Comparison of ENCODE assay signal across 23 cellular contexts in the genomic region with DNA sequence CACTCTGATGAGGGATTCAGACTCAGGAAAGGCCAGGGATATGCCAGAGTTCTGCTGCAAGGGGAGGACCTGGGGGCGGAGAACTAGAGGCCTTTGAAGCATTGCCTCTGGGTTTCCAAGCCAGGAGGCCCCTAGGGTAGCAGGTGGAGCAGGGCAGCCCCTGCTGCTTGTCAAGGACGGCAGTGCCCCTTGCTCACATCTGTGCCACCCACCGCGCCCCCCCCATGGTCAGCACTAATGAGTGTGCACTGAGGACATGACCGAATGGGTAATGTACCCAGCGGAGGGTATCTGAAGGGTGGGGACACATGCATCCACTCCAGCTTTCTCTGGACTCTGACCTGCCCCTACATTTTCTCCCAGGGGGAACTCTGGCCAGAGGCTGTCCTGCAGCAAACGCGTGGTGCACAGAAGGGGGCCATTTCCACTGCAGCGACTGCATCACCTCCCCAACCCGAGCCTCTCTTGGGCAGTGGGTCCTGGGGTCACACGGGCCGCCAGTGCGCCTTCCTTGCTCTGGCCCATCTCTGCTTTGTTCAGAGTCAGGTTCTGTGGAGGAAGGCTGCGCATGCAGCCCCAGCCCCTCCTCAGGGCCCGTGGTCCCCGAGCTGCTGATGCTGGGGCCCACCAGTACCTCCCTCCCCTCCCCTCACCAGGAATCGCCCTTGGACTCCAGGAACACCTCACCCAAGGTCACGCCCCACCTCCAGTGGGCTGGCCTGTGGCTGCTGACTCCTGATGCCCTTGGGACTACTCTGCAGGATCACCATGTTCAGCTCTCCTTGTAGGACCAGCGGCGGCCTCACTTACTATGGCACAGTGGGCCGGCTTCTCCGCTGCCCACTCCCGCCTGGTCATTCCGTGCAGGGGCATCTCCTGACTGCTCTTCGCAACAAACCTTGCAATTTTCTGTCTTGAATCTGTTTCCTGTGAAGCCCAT. TPM values are rescaled to one million over a fixed set of nuclear protein-coding genes. Genes with fewer than 3 reads are reported as not detected.
DNase-seq lines count a peak whose midpoint lies in the region; ATAC-seq, FAIRE-seq and TF ChIP-seq lines count a peak whose summit lies in the region.
"Had no signal": no experiment of that assay in that cellular context is flagged by ENCODE, and none has a peak within 500 bp of the region (broad histone marks: within the 10 kb centered on the region; RNA-seq: fewer than 3 reads in every experiment).

No MANE protein-coding gene starts in this region.

- no peak overlapping the region for H3K14ac ChIP-seq in trophoblast cell (ENCODE audit: low read length)

- no peaks in the 10 kb centered on the region for H3K9me3 ChIP-seq in kidney (ENCODE audit: control insufficient read depth in 1 of 2, low read length in 2 of 2)
- no peaks in the 10 kb centered on the region for H3K9me3 ChIP-seq in trophoblast cell (ENCODE audit: insufficient read depth, low read depth, low read length)
- no peaks in the 10 kb centered on the region for H3K9me3 ChIP-seq in MG63
- H3K9me3 ChIP-seq: BLaER1 had no signal

- peak; percentile 29 for ATAC-seq in Right ventricle myocardium inferior
- no peak for ATAC-seq in left cardiac atrium
- no peak for ATAC-seq in HG02642 (IDR thresholded peaks at IDR 0.05; ENCODE audit: poor library complexity, unreplicated experiment)

- intact Hi-C loops in Right ventricle myocardium inferior (cut with DNase I) (loop anchor here (10.0 kb wide), 1 partner anchor 198 kb away; no protein-coding TSS in a partner anchor), left cardiac atrium (cut with DNase I) (loop anchor here in 1 of 2 donors (5.0 kb wide), 1 partner anchor 35 kb away; no protein-coding TSS in a partner anchor), kidney (cut with DNase I) (no loop called here)

- H3K4me3 ChIP-seq in kidney (ENCODE audit: low read length in 2 of 2) (no peak overlapping the region), trophoblast cell (ENCODE audit: low read depth, low read length) (no peak overlapping the region), MG63 (no peak overlapping the region)
- H3K4me3 ChIP-seq: BLaER1 had no signal

- peaks cover 1% of the 10 kb centered on the region for H3K79me2 ChIP-seq in trophoblast cell (ENCODE audit: control insufficient read depth, insufficient read depth, low read length, poor library complexity)

- no peak overlapping the region for H3K18ac ChIP-seq in trophoblast cell (ENCODE audit: low read length)

- FAIRE-seq in kidney (lab: Jason Lieb, UNC) = no peak
- FAIRE-seq: G401.6, GM12892, GM19239 had no signal

- no peak overlapping the region for H4K91ac ChIP-seq in trophoblast cell (ENCODE audit: low read depth, low read length)

- H3K27ac ChIP-seq in kidney (ENCODE audit: low read depth in 2 of 2, low read length in 2 of 2) (no peak overlapping the region), trophoblast cell (ENCODE audit: low read depth, low read length) (no peak overlapping the region)
- H3K27ac ChIP-seq: 22Rv1, BLaER1 had no signal

- H2AK5ac ChIP-seq in trophoblast cell (ENCODE audit: low read length) = peak overlapping the region; percentile 16

- H3K36me3 ChIP-seq in kidney (ENCODE audit: control insufficient read depth in 1 of 2, insufficient read depth in 2 of 2, low read length in 2 of 2) (no peaks in the 10 kb centered on the region), trophoblast cell (ENCODE audit: control insufficient read depth in 1 of 2, insufficient read depth in 2 of 2, low read length in 2 of 2) (no peaks in the 10 kb centered on the region), MG63 (no peaks in the 10 kb centered on the region)
- H3K36me3 ChIP-seq: BLaER1 had no signal

- no peak overlapping the region for H4K8ac ChIP-seq in trophoblast cell (ENCODE audit: low read depth, low read length)

- H3K27me3 ChIP-seq in trophoblast cell (ENCODE audit: insufficient read depth, low read length) (no peaks in the 10 kb centered on the region), MG63 (no peaks in the 10 kb centered on the region)

- H2BK12ac ChIP-seq in trophoblast cell (ENCODE audit: low read length) = peak overlapping the region; percentile 30

- no CpG with 5 or more reads among the region's 25 CpGs for WGBS in trophoblast cell (ENCODE audit: extremely low coverage, insufficient coverage, insufficient read length)

- no peak overlapping the region for H2AFZ ChIP-seq in trophoblast cell (ENCODE audit: insufficient read depth, low read length, poor library complexity)

- H3K4me2 ChIP-seq in trophoblast cell (ENCODE audit: low read length) = no peak overlapping the region
- H3K4me2 ChIP-seq: BLaER1 had no signal

- H3K23ac ChIP-seq in trophoblast cell (ENCODE audit: low read length) = no peak overlapping the region

- no peak overlapping the region for H2BK5ac ChIP-seq in trophoblast cell (ENCODE audit: low read depth, low read length, poor library complexity)

- peaks cover 10% of the 10 kb centered on the region for H3K79me1 ChIP-seq in trophoblast cell (ENCODE audit: low read length)

- H3K9ac ChIP-seq in kidney (ENCODE audit: low read length in 2 of 2) (no peak overlapping the region), trophoblast cell (ENCODE audit: low read length) (no peak overlapping the region)
- H3K9ac ChIP-seq: BLaER1 had no signal

- no peak overlapping the region for H4K12ac ChIP-seq in trophoblast cell (ENCODE audit: low read depth, low read length)

- no peak overlapping the region for H2BK120ac ChIP-seq in trophoblast cell (ENCODE audit: insufficient read depth, low read length, poor library complexity)

- no peak overlapping the region for H3K4ac ChIP-seq in trophoblast cell (ENCODE audit: low read depth, low read length)

- H3K4me1 ChIP-seq in kidney (ENCODE audit: control insufficient read depth in 1 of 2, insufficient read depth in 1 of 2, low read depth in 1 of 2, low read length in 2 of 2) (peaks cover 6 to 14% of the 10 kb centered on the region in 2 donors), trophoblast cell (ENCODE audit: control insufficient read depth in 1 of 2, insufficient read depth in 2 of 2, low read length in 2 of 2) (peaks cover 23 to 34% of the 10 kb centered on the region in 2 experiments)

- TF ChIP-seq CTCF in kidney (IDR thresholded peaks at IDR 0.05; ENCODE audit: borderline replicate concordance, extremely low read depth, insufficient read depth) = no peak

- DNase-seq in Right ventricle myocardium inferior (ENCODE audit: missing footprints) (no peak), left cardiac atrium (no peak), SW480 (ENCODE audit: low spot score) (peak; percentile 50), kidney (peak; percentile 59), trophoblast cell (no peak), HK-2 (ENCODE audit: unreplicated experiment) (no peak), MG63 (no peak)
- DNase-seq: ACHN; CD4-positive, alpha-beta memory T cell; DMS153; KG1; NCI-H1105 treated with DMSO at 0.1 percent for 48 hours; NCI-H2029 treated with DMSO at 0.1 percent for 48 hours; NCI-H2171; NCI-H524 treated with DMSO at 0.1 percent for 48 hours; OCI-M1; Right ventricle myocardium superior had no signal

RNA-seq across cellular contexts. Expression of gene STC2, which starts 31.2 kb away (rescaled TPM):
- total RNA-seq in Right ventricle myocardium inferior (10.4 TPM), left cardiac atrium (10 to 100 TPM; 13.5 to 17.5 TPM), kidney (2.7 TPM)
- polyA plus RNA-seq in kidney (ENCODE audit: insufficient read depth, low read depth, low replicate concordance) = 2.1 TPM
- 30.0 and 31.8 TPM in 2 replicates for polyA plus RNA-seq in trophoblast cell (2013)
- total RNA-seq in MG63 (2014; rRNA removed; shearing (Covaris generic); ENCODE audit: low replicate concordance) = 65.2 and 103 TPM in 2 replicates
- total RNA-seq: CD4-positive, alpha-beta memory T cell had no signal
- polyA plus RNA-seq: CD4-positive, alpha-beta memory T cell had no signal

Comparison
In these comparisons a context has a peak if more than half of its experiments do, and no peak if none do; other contexts are left out.
1. DNase-seq: peak in SW480 (single experiment) and kidney (single experiment); none in Right ventricle myocardium inferior (single experiment), left cardiac atrium (single experiment), trophoblast cell (0 of 2), HK-2 (single experiment) and MG63 (single experiment).